29 cellular contexts compared by ENCODE assay signal in the genomic region with DNA sequence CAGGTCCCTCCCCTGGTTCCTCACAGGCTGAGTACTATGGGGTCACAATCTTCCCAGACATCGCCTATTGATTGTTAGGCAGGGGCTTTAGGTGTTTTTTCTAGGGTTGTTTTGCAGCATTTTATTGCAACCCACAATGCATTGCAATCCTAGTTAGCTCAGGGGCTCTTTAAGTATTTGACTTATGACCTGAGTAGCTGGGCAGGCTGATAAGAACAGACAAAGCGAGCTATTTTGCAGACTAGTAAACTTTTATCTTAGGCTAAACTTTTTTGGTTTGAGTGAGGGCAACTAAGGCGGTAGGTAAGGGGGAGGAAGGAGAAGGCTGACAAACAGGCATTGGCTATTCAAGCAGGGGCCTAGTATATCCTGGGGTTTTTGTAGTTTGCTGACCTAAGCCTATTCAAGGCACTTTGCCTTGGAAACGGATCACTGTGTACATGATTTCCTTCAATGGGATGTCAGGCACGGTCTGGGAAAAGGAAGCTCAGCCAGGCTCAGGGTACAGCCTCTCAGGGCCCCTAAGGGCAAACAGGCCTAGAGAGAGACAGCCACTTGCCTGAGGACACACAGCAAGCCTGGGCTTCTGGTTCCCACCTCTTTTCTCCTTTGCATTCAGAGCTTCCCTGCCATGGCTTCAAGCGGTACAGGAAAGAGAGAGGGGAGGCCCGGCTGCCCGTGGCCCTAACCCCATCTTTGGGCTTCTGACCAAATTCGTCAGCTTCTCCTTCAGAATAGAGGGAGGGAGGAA. TPM values are rescaled to one million over a fixed set of nuclear protein-coding genes. Genes with fewer than 3 reads are reported as not detected.
DNase-seq lines count a peak whose midpoint lies in the region; ATAC-seq and TF ChIP-seq lines count a peak whose summit lies in the region.
"Had no signal": no experiment of that assay in that cellular context is flagged by ENCODE, and none has a peak within 500 bp of the region (broad histone marks: within the 10 kb centered on the region; RNA-seq: fewer than 3 reads in every experiment).

No MANE protein-coding gene starts in this region.

- H3K4me3 Mint-ChIP-seq in CD8-positive, alpha-beta memory T cell, result no peak overlapping the region
- no peak overlapping the region for H3K4me3 Mint-ChIP-seq in neural progenitor cell
- H3K4me3 Mint-ChIP-seq: activated CD4-positive, alpha-beta memory T cell treated with anti-CD3 and anti-CD28 coated beads, Interleukin-2, amount 10 ng/mL, durations not matched to agents 7 days and 5 days; H9 had no signal

- H3K27me3 Mint-ChIP-seq in CD8-positive, alpha-beta memory T cell, result no peaks in the 10 kb centered on the region
- H3K27me3 Mint-ChIP-seq in neural progenitor cell (ENCODE audit: insufficient read depth, low read depth), result peaks cover 5% of the 10 kb centered on the region

- H3K4me1 Mint-ChIP-seq in CD8-positive, alpha-beta memory T cell, result no peaks in the 10 kb centered on the region
- peaks cover 19% of the 10 kb centered on the region for H3K4me1 Mint-ChIP-seq in neural progenitor cell

- no peak overlapping the region for H3K9ac ChIP-seq in neural progenitor cell
- H3K9ac ChIP-seq: KMS-11 had no signal

- H4K20me1 ChIP-seq in neural progenitor cell (ENCODE audit: low read depth), result no peaks in the 10 kb centered on the region

- intact Hi-C loops in uterus (cut with DNase I; ENCODE audit: low total_unique reads), result no loop called here

- CTCF ChIA-PET in CD8-positive, alpha-beta memory T cell (lab: Charles Lee), result interaction anchor here (0.7 kb wide), 1 partner anchor 221 kb away, joined by 3 read pairs; no protein-coding TSS in a partner anchor

- no peaks in the 10 kb centered on the region for H3K4me1 ChIP-seq in CD8-positive, alpha-beta memory T cell (ENCODE audit: insufficient read depth, low read length)
- H3K4me1 ChIP-seq in neural progenitor cell, result peaks cover 13% of the 10 kb centered on the region
- H3K4me1 ChIP-seq in uterus, result no peaks in the 10 kb centered on the region
- H3K4me1 ChIP-seq: colonic mucosa, transverse colon had no signal

- TF ChIP-seq POLR2A in uterus (IDR thresholded peaks at IDR 0.05), result no peak

- H3K36me3 ChIP-seq in CD8-positive, alpha-beta memory T cell (ENCODE audit: insufficient read depth, low read length), result no peaks in the 10 kb centered on the region
- H3K36me3 ChIP-seq in neural progenitor cell, result no peaks in the 10 kb centered on the region
- no peaks in the 10 kb centered on the region for H3K36me3 ChIP-seq in uterus
- H3K36me3 ChIP-seq: colonic mucosa, stomach, transverse colon had no signal

- no peaks in the 10 kb centered on the region for H3K9me3 ChIP-seq in CD8-positive, alpha-beta memory T cell (ENCODE audit: low read length)
- H3K9me3 ChIP-seq in neural progenitor cell (ENCODE audit: low read depth) (no peaks in the 10 kb centered on the region), uterus (no peaks in the 10 kb centered on the region)
- H3K9me3 ChIP-seq: colonic mucosa, stomach, transverse colon had no signal

- ATAC-seq in HG02884 (IDR thresholded peaks at IDR 0.05; ENCODE audit: unreplicated experiment), result no peak

- peak overlapping the region; percentile 51 for H3K27ac ChIP-seq in CD8-positive, alpha-beta memory T cell (ENCODE audit: low read depth, low read length)
- H3K27ac ChIP-seq in neural progenitor cell (no peak overlapping the region), uterus (peak overlapping the region in 1 of 2 donors; percentile 6)
- H3K27ac ChIP-seq: C4-2B, colonic mucosa, KMS-11, stomach, transverse colon had no signal

- no peaks in the 10 kb centered on the region for H3K27me3 ChIP-seq in CD8-positive, alpha-beta memory T cell (ENCODE audit: insufficient read depth, low read length, poor library complexity, severe bottlenecking)
- H3K27me3 ChIP-seq in neural progenitor cell, result no peaks in the 10 kb centered on the region
- no peaks in the 10 kb centered on the region for H3K27me3 ChIP-seq in uterus
- H3K27me3 ChIP-seq: colonic mucosa, stomach, transverse colon had no signal

- H3K36me3 Mint-ChIP-seq in CD8-positive, alpha-beta memory T cell, result no peaks in the 10 kb centered on the region
- no peaks in the 10 kb centered on the region for H3K36me3 Mint-ChIP-seq in neural progenitor cell

- no peaks in the 10 kb centered on the region for H3K79me2 ChIP-seq in neural progenitor cell (ENCODE audit: low read depth)

- H3K27ac Mint-ChIP-seq in CD8-positive, alpha-beta memory T cell, result peak overlapping the region in 1 of 8 donors; percentile 76
- peak overlapping the region; percentile 87 for H3K27ac Mint-ChIP-seq in neural progenitor cell
- H3K27ac Mint-ChIP-seq: activated CD4-positive, alpha-beta memory T cell treated with anti-CD3 and anti-CD28 coated beads, Interleukin-2, amount 10 ng/mL, durations not matched to agents 7 days and 5 days; H9 had no signal

- H3K4me2 ChIP-seq in neural progenitor cell, result peak overlapping the region; percentile 28
- H3K4me2 ChIP-seq: KMS-11 had no signal

- TF ChIP-seq CTCF in neural progenitor cell (IDR thresholded peaks at IDR 0.05) (no peak), uterus (IDR thresholded peaks at IDR 0.05) (no peak)

- no peak for DNase-seq in CD8-positive, alpha-beta memory T cell
- DNase-seq in OCI-M2 (lab: John Stamatoyannopoulos, UW; ENCODE audit: unreplicated experiment), result peak; percentile 16
- DNase-seq in iPS-NIHi11 (ENCODE audit: low spot score), result peak; percentile 2
- peak; percentile 33 for DNase-seq in neural progenitor cell (ENCODE audit: low spot score)
- DNase-seq in uterus, result no peak
- no peak for DNase-seq in superior temporal gyrus (ENCODE audit: extremely low spot score)
- no peak for DNase-seq in D341Med (ENCODE audit: low spot score)
- DNase-seq: ACHN; activated CD4-positive, alpha-beta memory T cell treated with anti-CD3 and anti-CD28 coated beads, Interleukin-2, amount 10 ng/mL, durations not matched to agents 7 days and 5 days; activated gamma-delta T cell treated with Interleukin-2 at 50 U/mL for 16 hours; activated T-cell treated with anti-CD3 and anti-CD28 coated beads for 4 hours; colonic mucosa; DMS 273 treated with DMSO at 0.1 percent for 48 hours; GDM1; H9; head of caudate nucleus; MV-4-11; NCI-H1694 treated with DMSO at 0.1 percent for 48 hours; NCI-H774; Right ventricle myocardium superior; stimulated activated CD4-positive, alpha-beta T cell treated with anti-CD3 and anti-CD28 coated beads, Interleukin-12 subunit alpha, Interleukin-12 subunit beta, amount 100 ng/mL, for 4 hours; stomach; T1000; transverse colon had no signal

- POLR2A ChIA-PET in CD8-positive, alpha-beta memory T cell (lab: Charles Lee), result no interaction called here

- no peaks in the 10 kb centered on the region for H3F3A ChIP-seq in neural progenitor cell (ENCODE audit: low read depth)

- H3K9me3 Mint-ChIP-seq in CD8-positive, alpha-beta memory T cell, result no peaks in the 10 kb centered on the region
- no peaks in the 10 kb centered on the region for H3K9me3 Mint-ChIP-seq in neural progenitor cell
- H3K9me3 Mint-ChIP-seq: activated CD4-positive, alpha-beta memory T cell treated with anti-CD3 and anti-CD28 coated beads, Interleukin-2, amount 10 ng/mL, durations not matched to agents 7 days and 5 days had no signal

- no peak overlapping the region for H3K4me3 ChIP-seq in CD8-positive, alpha-beta memory T cell (ENCODE audit: low read length)
- H3K4me3 ChIP-seq in neural progenitor cell (no peak overlapping the region), uterus (no peak overlapping the region)
- H3K4me3 ChIP-seq: colonic mucosa, stomach, transverse colon had no signal

- H2AFZ ChIP-seq in neural progenitor cell (replicated peaks), result peak overlapping the region; percentile 75

RNA-seq across cellular contexts. Expression of a gene that starts 6.4 kb away (rescaled TPM):
- total RNA-seq in CD8-positive, alpha-beta memory T cell, result not detected
- polyA plus RNA-seq in CD8-positive, alpha-beta memory T cell, result not detected
- total RNA-seq in neural progenitor cell (ENCODE audit: low replicate concordance) (0.41 and 0.84 TPM in 2 replicates), uterus (1 to 10 TPM in 1 of 4 donors, under 1 TPM in 1, not detected in 2; 0.18 to 5.4 TPM)
- total RNA-seq: activated CD4-positive, alpha-beta memory T cell treated with anti-CD3 and anti-CD28 coated beads, Interleukin-2, amount 10 ng/mL, durations not matched to agents 7 days and 5 days; colonic mucosa; lower leg skin; Right ventricle myocardium superior; stomach; transverse colon had no signal
- polyA plus RNA-seq: stomach had no signal

RNA-seq across cellular contexts. Expression of a gene that starts 32.9 kb away (rescaled TPM):
- not detected for total RNA-seq in CD8-positive, alpha-beta memory T cell
- not detected for polyA plus RNA-seq in CD8-positive, alpha-beta memory T cell
- total RNA-seq in neural progenitor cell (ENCODE audit: low replicate concordance), result not detected in 2 replicates
- total RNA-seq in uterus, result 1 to 10 TPM in 3 of 4 donors, not detected in 1; 1.0 to 3.2 (median 2.5) TPM
- total RNA-seq: activated CD4-positive, alpha-beta memory T cell treated with anti-CD3 and anti-CD28 coated beads, Interleukin-2, amount 10 ng/mL, durations not matched to agents 7 days and 5 days; OCI-LY7 had no signal

RNA-seq across cellular contexts. Expression of a gene that starts 34.6 kb away (rescaled TPM):
- 10 to 100 TPM; 50.2 to 53.0 TPM for total RNA-seq in CD8-positive, alpha-beta memory T cell
- polyA plus RNA-seq in CD8-positive, alpha-beta memory T cell, result 29.7 TPM
- total RNA-seq in neural progenitor cell (ENCODE audit: low replicate concordance) (33.5 and 48.2 TPM in 2 replicates), uterus (10 to 100 TPM; 13.3 to 27.4 (median 18.1) TPM)

Comparison
In these comparisons a context has a peak if more than half of its experiments do, and no peak if none do; other contexts are left out.
1. DNase-seq: peak in OCI-M2 (single experiment), iPS-NIHi11 (single experiment) and neural progenitor cell (single experiment); none in CD8-positive, alpha-beta memory T cell (0 of 5), uterus (0 of 2), superior temporal gyrus (single experiment) and D341Med (single experiment).